ENCODE assay signal across 21 cellular contexts in the genomic region with DNA sequence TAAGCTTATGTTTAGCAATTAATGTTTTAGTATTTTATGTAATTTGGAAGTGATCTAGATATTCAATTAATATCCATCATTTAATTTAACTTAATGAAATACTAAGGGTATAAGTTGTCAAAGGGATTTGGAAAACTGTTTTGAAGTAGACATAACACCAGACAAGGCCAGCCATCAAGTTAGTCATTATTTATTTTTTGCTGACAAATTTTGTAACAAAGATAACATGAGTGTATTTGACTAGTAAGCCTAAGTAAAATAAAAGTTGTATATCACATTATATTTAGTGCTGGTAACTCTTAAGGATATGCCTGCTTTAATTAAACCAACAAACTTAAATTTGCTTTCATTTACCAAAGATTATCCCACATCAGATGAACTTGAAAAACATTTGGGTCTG.
A peak's percentile ranks its signal among the peaks of the same experiment; 100 is the strongest.
DNase-seq lines count a peak whose midpoint lies in the region; ATAC-seq, FAIRE-seq and TF ChIP-seq lines count a peak whose summit lies in the region.
"Had no signal": no experiment of that assay in that cellular context is flagged by ENCODE, and none has a peak within 500 bp of the region (broad histone marks: within the 10 kb centered on the region; RNA-seq: fewer than 3 reads in every experiment).

No MANE protein-coding gene starts in this region.

- DNase-seq in bronchial epithelial cell (ENCODE audit: low read depth) = peak; percentile 49
- no peak for DNase-seq in pancreas
- no peak for DNase-seq in suprapubic skin (ENCODE audit: low spot score in 2 of 2)
- DNase-seq in kidney tubule cell (ENCODE audit: low spot score) = no peak
- DNase-seq: ACHN; AML-193; BE2C; CD4-positive, alpha-beta T cell; CD8-positive, alpha-beta memory T cell; DMS 273 treated with DMSO at 0.1 percent for 48 hours; DMS79; EL; GF-D8; GOT3; HCEC 1CT had no signal

- intact Hi-C loops in pancreas (cut with DNase I) = no loop called here

- H3K27ac ChIP-seq in pancreas = no peak overlapping the region
- no peak overlapping the region for H3K27ac ChIP-seq in suprapubic skin
- H3K27ac ChIP-seq: BLaER1 treated with 17β-estradiol and CSF1 and Interleukin-3, amounts not matched to agents 10 nM and 100 nM had no signal

- no peaks in the 10 kb centered on the region for H3K36me3 ChIP-seq in bronchial epithelial cell (ENCODE audit: control insufficient read depth, insufficient read depth, low read length)
- H3K36me3 ChIP-seq in pancreas = peaks cover 0 to 9% (median 0%) of the 10 kb centered on the region in 3 donors
- peaks cover 23% of the 10 kb centered on the region for H3K36me3 ChIP-seq in suprapubic skin
- H3K36me3 ChIP-seq: BE2C had no signal

- H3K4me3 ChIP-seq in bronchial epithelial cell (ENCODE audit: low read depth, low read length) = no peak overlapping the region
- H3K4me3 ChIP-seq in pancreas = no peak overlapping the region
- H3K4me3 ChIP-seq in suprapubic skin = no peak overlapping the region
- H3K4me3 ChIP-seq: BLaER1 treated with 17β-estradiol and CSF1 and Interleukin-3, amounts not matched to agents 10 nM and 100 nM had no signal

- TF ChIP-seq EP300 in suprapubic skin (IDR thresholded peaks at IDR 0.05) = no peak

- no peak for TF ChIP-seq CTCF in bronchial epithelial cell (IDR thresholded peaks at IDR 0.05; ENCODE audit: insufficient read depth, low read length, severe bottlenecking)
- TF ChIP-seq CTCF in pancreas (IDR thresholded peaks at IDR 0.05) = no peak
- TF ChIP-seq CTCF in suprapubic skin (IDR thresholded peaks at IDR 0.05) = no peak

- H3K27me3 ChIP-seq in bronchial epithelial cell (ENCODE audit: control insufficient read depth, insufficient read depth, low read length) = no peaks in the 10 kb centered on the region
- H3K27me3 ChIP-seq in pancreas = no peaks in the 10 kb centered on the region
- H3K27me3 ChIP-seq in suprapubic skin = no peaks in the 10 kb centered on the region
- H3K27me3 ChIP-seq: BE2C; BLaER1 treated with 17β-estradiol and CSF1 and Interleukin-3, amounts not matched to agents 10 nM and 100 nM had no signal

- TF ChIP-seq POLR2A in suprapubic skin (IDR thresholded peaks at IDR 0.05) = no peak

- H3K4me1 ChIP-seq in pancreas (no peaks in the 10 kb centered on the region), suprapubic skin (no peaks in the 10 kb centered on the region)
- H3K4me1 ChIP-seq: BE2C; BLaER1 treated with 17β-estradiol and CSF1 and Interleukin-3, amounts not matched to agents 10 nM and 100 nM had no signal

- FAIRE-seq in G401.6 (lab: Jason Lieb, UNC) = peak; percentile 74
- no peak for FAIRE-seq in bronchial epithelial cell (lab: Jason Lieb, UNC)
- FAIRE-seq in pancreas (lab: Jason Lieb, UNC) = no peak
- FAIRE-seq: D721Med, GM12891, H54 had no signal

- ATAC-seq in pancreas = peak; percentile 59 to 84 (median 67)
- no peak for ATAC-seq in HG02763 (IDR thresholded peaks at IDR 0.05; ENCODE audit: unreplicated experiment)

- H3K9me3 ChIP-seq in pancreas (no peaks in the 10 kb centered on the region), suprapubic skin (no peaks in the 10 kb centered on the region)
- H3K9me3 ChIP-seq: BE2C; BLaER1 treated with 17β-estradiol and CSF1 and Interleukin-3, amounts not matched to agents 10 nM and 100 nM had no signal
